Comparison of ENCODE assay signal across 6 cellular contexts in genomic region chr17:44069974-44070454, GRCh38. TPM values are rescaled to one million over a fixed set of nuclear protein-coding genes. Genes with fewer than 3 reads are reported as not detected.
DNase-seq lines count a peak whose midpoint lies in the region; ATAC-seq and TF ChIP-seq lines count a peak whose summit lies in the region.

No MANE protein-coding gene starts in this region.

- H3K27me3 ChIP-seq in psoas muscle (ENCODE audit: insufficient read depth in 3 of 3, low read length in 2 of 3), result no peaks in the 10 kb centered on the region

- H3K4me1 Mint-ChIP-seq in Calu3 (ENCODE audit: low read depth, unreplicated experiment), result peaks cover 43% of the 10 kb centered on the region
- H3K4me1 Mint-ChIP-seq in dendritic cell treated with granulocyte-macrophage colony-stimulating factor and Interleukin-4, amounts not matched to agents 40 ng/mL and 50 ng/mL, for 4 days (ENCODE audit: low read depth), result peaks cover 67% of the 10 kb centered on the region

- H3K27ac ChIP-seq in KOPT-K1 (ENCODE audit: low read depth, low read length, poor library complexity, severe bottlenecking) (peak overlapping the region; percentile 55), psoas muscle (peak overlapping the region; percentile 90)

- H3K27ac Mint-ChIP-seq in Calu3 (ENCODE audit: unreplicated experiment), result peak overlapping the region; percentile 74
- H3K27ac Mint-ChIP-seq in dendritic cell treated with granulocyte-macrophage colony-stimulating factor and Interleukin-4, amounts not matched to agents 40 ng/mL and 50 ng/mL, for 4 days, result peak overlapping the region; percentile 99

- WGBS in psoas muscle, 3 donors, result 25 to 31% (median 26%) methylated on average over 7 of the region's 7 CpGs

- intact Hi-C loops in Calu3 (cut with micrococcal nuclease; ENCODE audit: unreplicated experiment), result no loop called here
- intact Hi-C loops in dendritic cell treated with granulocyte-macrophage colony-stimulating factor and Interleukin-4, amounts not matched to agents 40 ng/mL and 50 ng/mL, for 4 days (cut with micrococcal nuclease), result loop anchor here (2.0 kb wide), 2 partner anchors 29 to 63 kb away; no protein-coding TSS in a partner anchor
- intact Hi-C loops in psoas muscle (cut with DNase I), result loop anchor here (2.0 to 5.0 kb wide), 3 partner anchors 25 to 42 kb away; no protein-coding TSS in a partner anchor

- no peaks in the 10 kb centered on the region for H3K27me3 Mint-ChIP-seq in Calu3 (ENCODE audit: unreplicated experiment)
- no peaks in the 10 kb centered on the region for H3K27me3 Mint-ChIP-seq in dendritic cell treated with granulocyte-macrophage colony-stimulating factor and Interleukin-4, amounts not matched to agents 40 ng/mL and 50 ng/mL, for 4 days

- no peaks in the 10 kb centered on the region for H3K9me3 ChIP-seq in KOPT-K1 (ENCODE audit: insufficient read depth, low read length, poor library complexity, severe bottlenecking)
- H3K9me3 ChIP-seq in psoas muscle, result no peaks in the 10 kb centered on the region

- DNase-seq in Calu3, result no peak
- DNase-seq in psoas muscle, result no peak
- no peak for DNase-seq in NCI-H1092 (lab: John Stamatoyannopoulos, UW)
- DNase-seq in central memory CD4-positive, alpha-beta T cell, result no peak

- TF ChIP-seq CTCF in Calu3 (IDR thresholded peaks at IDR 0.05; ENCODE audit: unreplicated experiment), result no peak
- TF ChIP-seq CTCF in psoas muscle (IDR thresholded peaks at IDR 0.05), result no peak

- BruUV-seq in Calu3 (replicated peaks; lab: Mats Ljungman, UMichigan), result no TSS peak

- peaks cover 33% of the 10 kb centered on the region for H3K4me1 ChIP-seq in psoas muscle

- peak in 1 of 4 donors; percentile 9 for ATAC-seq in psoas muscle

- peaks cover 47% of the 10 kb centered on the region for H3K36me3 Mint-ChIP-seq in Calu3 (ENCODE audit: insufficient read depth, unreplicated experiment)
- H3K36me3 Mint-ChIP-seq in dendritic cell treated with granulocyte-macrophage colony-stimulating factor and Interleukin-4, amounts not matched to agents 40 ng/mL and 50 ng/mL, for 4 days (ENCODE audit: low read depth), result peaks cover 39% of the 10 kb centered on the region

- H3K36me3 ChIP-seq in KOPT-K1 (ENCODE audit: insufficient read depth, low read length), result no peaks in the 10 kb centered on the region
- peaks cover 0 to 10% of the 10 kb centered on the region in 2 donors for H3K36me3 ChIP-seq in psoas muscle (ENCODE audit: insufficient read depth in 1 of 2, low read depth in 1 of 2)

- peak overlapping the region; percentile 87 for H3K4me3 ChIP-seq in psoas muscle

- CTCF ChIA-PET in Calu3 (lab: Charles Lee), result interaction anchor here (0.7 to 2.9 kb wide), 2 partner anchors 54 to 230 kb away, joined by 4 to 10 read pairs; partner anchors contain the start of gene HDAC5

- no peaks in the 10 kb centered on the region for H3K9me3 Mint-ChIP-seq in Calu3 (ENCODE audit: low read depth, unreplicated experiment)
- H3K9me3 Mint-ChIP-seq in dendritic cell treated with granulocyte-macrophage colony-stimulating factor and Interleukin-4, amounts not matched to agents 40 ng/mL and 50 ng/mL, for 4 days, result no peaks in the 10 kb centered on the region

- H3K4me3 Mint-ChIP-seq in Calu3 (ENCODE audit: low read depth, unreplicated experiment), result peak overlapping the region; percentile 99
- peak overlapping the region; percentile 84 for H3K4me3 Mint-ChIP-seq in dendritic cell treated with granulocyte-macrophage colony-stimulating factor and Interleukin-4, amounts not matched to agents 40 ng/mL and 50 ng/mL, for 4 days

RNA-seq across cellular contexts. Expression of gene G6PC3, which starts 0.5 kb away (rescaled TPM):
- total RNA-seq in Calu3 (2022), result 99.6 and 103 TPM in 2 replicates
- total RNA-seq in psoas muscle, result 10 to 100 TPM; 27.7 to 43.3 (median 37.6) TPM
- polyA plus RNA-seq in psoas muscle, result 10 to 100 TPM; 43.9 to 72.9 (median 61.0) TPM

RNA-seq across cellular contexts. Expression of gene LSM12, which starts 3.5 kb away (rescaled TPM):
- total RNA-seq in Calu3 (2022) (79.5 and 90.6 TPM in 2 replicates), psoas muscle (10 to 100 TPM; 39.6 to 65.9 (median 52.9) TPM)
- 10 to 100 TPM; 42.7 to 52.9 (median 47.9) TPM for polyA plus RNA-seq in psoas muscle

RNA-seq across cellular contexts. Expression of gene HDAC5, which starts 53.4 kb away (rescaled TPM):
- total RNA-seq in Calu3 (2022), result 22.4 and 22.8 TPM in 2 replicates
- 10 to 100 TPM; 24.4 to 75.6 (median 61.2) TPM for total RNA-seq in psoas muscle
- polyA plus RNA-seq in psoas muscle, result 10 to 100 TPM in 2 of 3 donors, 1 to 10 TPM in 1; 8.8 to 35.8 (median 30.2) TPM

RNA-seq across cellular contexts. Expression of gene TMEM101, which starts 55.3 kb away (rescaled TPM):
- 41.8 and 43.8 TPM in 2 replicates for total RNA-seq in Calu3 (2022)
- total RNA-seq in psoas muscle, result 10 to 100 TPM; 13.2 to 25.4 (median 18.3) TPM
- polyA plus RNA-seq in psoas muscle, result 10 to 100 TPM; 22.2 to 52.6 (median 42.4) TPM
